ENCODE assay signal across 18 cellular contexts in the genomic region with DNA sequence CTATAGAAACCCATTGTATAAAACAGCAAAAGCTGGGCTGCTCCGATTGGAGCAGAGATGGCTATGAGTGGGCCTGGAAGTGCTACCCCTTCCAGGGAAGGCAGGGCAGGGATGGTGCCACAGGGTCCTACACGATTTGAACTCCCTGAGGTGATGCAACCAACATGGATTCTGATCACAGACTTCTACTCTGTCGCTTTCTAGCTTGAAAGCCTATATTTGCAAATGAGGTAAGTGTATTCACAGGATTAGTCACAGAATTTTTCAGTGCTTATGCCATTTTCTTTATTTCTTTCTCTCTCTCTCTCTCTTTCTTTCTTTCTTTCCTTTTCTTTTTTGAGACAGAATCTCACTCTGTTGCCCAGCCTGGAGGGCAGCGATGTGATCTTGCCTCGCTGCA.
DNase-seq lines count a peak whose midpoint lies in the region; ATAC-seq and TF ChIP-seq lines count a peak whose summit lies in the region.
"Had no signal": no experiment of that assay in that cellular context is flagged by ENCODE, and none has a peak within 500 bp of the region (broad histone marks: within the 10 kb centered on the region; RNA-seq: fewer than 3 reads in every experiment).

No MANE protein-coding gene starts in this region.

- H3K9me2 ChIP-seq in SK-N-SH: no peaks in the 10 kb centered on the region

- CTCF ChIA-PET in SK-N-SH (lab: Yijun Ruan, JAX): no interaction called here

- no peak for TF ChIP-seq EP300 in SK-N-SH (IDR thresholded peaks at IDR 0.05; ENCODE audit: borderline replicate concordance in 1 of 2, low read depth in 1 of 2, low read length in 1 of 2)

- TF ChIP-seq RAD21 in SK-N-SH (IDR thresholded peaks at IDR 0.05; ENCODE audit: low read length): no peak

- H3K27me3 ChIP-seq in SK-N-SH (ENCODE audit: insufficient read depth) (no peaks in the 10 kb centered on the region), OCI-LY3 (ENCODE audit: low read depth, low read length) (no peaks in the 10 kb centered on the region), osteoblast (ENCODE audit: insufficient read depth, low read length) (no peaks in the 10 kb centered on the region)
- H3K27me3 ChIP-seq: BLaER1 had no signal

- no peaks in the 10 kb centered on the region for H3K79me2 ChIP-seq in SK-N-SH (ENCODE audit: insufficient read depth)
- H3K79me2 ChIP-seq in OCI-LY3 (ENCODE audit: low read length): no peaks in the 10 kb centered on the region
- H3K79me2 ChIP-seq in osteoblast (ENCODE audit: insufficient read depth, low read length): no peaks in the 10 kb centered on the region

- H4K20me1 ChIP-seq in SK-N-SH (ENCODE audit: insufficient read depth) (no peaks in the 10 kb centered on the region), OCI-LY3 (ENCODE audit: insufficient read depth, low read length) (no peaks in the 10 kb centered on the region), osteoblast (ENCODE audit: insufficient read depth, low read length) (no peaks in the 10 kb centered on the region)
- H4K20me1 ChIP-seq: BLaER1 had no signal

- H3K4me3 ChIP-seq in SK-N-SH (ENCODE audit: low read depth in 2 of 2, low read length in 1 of 2) (no peak overlapping the region), OCI-LY3 (ENCODE audit: low read length) (no peak overlapping the region), osteoblast (ENCODE audit: insufficient read depth, low read length) (no peak overlapping the region)
- H3K4me3 ChIP-seq: BLaER1, K562 had no signal

- H2AFZ ChIP-seq in SK-N-SH (ENCODE audit: low read depth): peak overlapping the region; percentile 46; the same call in 1 of the 2 replicates
- no peak overlapping the region for H2AFZ ChIP-seq in OCI-LY3 (ENCODE audit: low read depth, low read length)
- peak overlapping the region; percentile 89 for H2AFZ ChIP-seq in osteoblast (ENCODE audit: low read length)

- TF ChIP-seq CTCF in SK-N-SH (IDR thresholded peaks at IDR 0.05) (no peak), OCI-LY3 (IDR thresholded peaks at IDR 0.05; ENCODE audit: low read depth, low read length) (no peak), osteoblast (IDR thresholded peaks at IDR 0.05; ENCODE audit: extremely low read depth, low read depth, low read length) (no peak)

- H3K4me1 ChIP-seq in SK-N-SH (ENCODE audit: control insufficient read depth in 1 of 2, insufficient read depth in 2 of 2, low read depth in 1 of 2, low read length in 1 of 2): no peaks in the 10 kb centered on the region; a peak in 2 of 4 replicates
- peaks cover 16% of the 10 kb centered on the region for H3K4me1 ChIP-seq in OCI-LY3 (ENCODE audit: low read length)
- H3K4me1 ChIP-seq in osteoblast (ENCODE audit: insufficient read depth, low read length): peaks cover 5% of the 10 kb centered on the region
- H3K4me1 ChIP-seq: BLaER1 had no signal

- DNase-seq in SK-N-SH: no peak
- DNase-seq in osteoblast (ENCODE audit: insufficient read length, low spot score, missing footprints): peak; percentile 70
- no peak for DNase-seq in GM03348 (ENCODE audit: low spot score)
- DNase-seq in nucleus accumbens (lab: John Stamatoyannopoulos, UW): no peak
- DNase-seq in DMS53 (lab: John Stamatoyannopoulos, UW): no peak
- DNase-seq: 8988T; CD4-positive, alpha-beta memory T cell; DMS153; DMS79 treated with DMSO at 0.1 percent for 48 hours; GOT3; H7; HFFc6 had no signal

- H3K9me3 ChIP-seq in SK-N-SH (no peaks in the 10 kb centered on the region), OCI-LY3 (ENCODE audit: insufficient read depth, low read length) (no peaks in the 10 kb centered on the region), osteoblast (ENCODE audit: low read depth, low read length) (no peaks in the 10 kb centered on the region)
- H3K9me3 ChIP-seq: BLaER1 had no signal

- POLR2A ChIA-PET in SK-N-SH (lab: Yijun Ruan, JAX): no interaction called here

- H3K4me2 ChIP-seq in SK-N-SH (no peak overlapping the region), OCI-LY3 (ENCODE audit: low read length) (peak overlapping the region; percentile 28; the same call in 1 of the 2 replicates), osteoblast (ENCODE audit: insufficient read depth, low read length) (no peak overlapping the region)
- H3K4me2 ChIP-seq: BLaER1 had no signal

- 94% methylated on average over 5 of the region's 5 CpGs for WGBS in SK-N-SH (ENCODE audit: low lambda C conversion rate)

- H3K27ac ChIP-seq in SK-N-SH (ENCODE audit: low read depth in 2 of 2, low read length in 1 of 2) (no peak overlapping the region), OCI-LY3 (ENCODE audit: low read length) (0 out of 2 replicates have a peak overlapping the region, but pooled peaks have one; percentile 8), osteoblast (ENCODE audit: low read depth, low read length) (no peak overlapping the region)
- H3K27ac ChIP-seq: BLaER1, HL-60 had no signal

- H3K9ac ChIP-seq in SK-N-SH (no peak overlapping the region), OCI-LY3 (ENCODE audit: low read length) (no peak overlapping the region)
- H3K9ac ChIP-seq: BLaER1 had no signal

- no peaks in the 10 kb centered on the region for H3F3A ChIP-seq in SK-N-SH (replicated peaks; ENCODE audit: insufficient read depth)

- H3K36me3 ChIP-seq in SK-N-SH (replicated peaks in 1 of 2; ENCODE audit: control insufficient read depth in 1 of 2, insufficient read depth in 2 of 2, low read length in 1 of 2): no peaks in the 10 kb centered on the region
- H3K36me3 ChIP-seq in OCI-LY3 (replicated peaks; ENCODE audit: low read depth, low read length): no peaks in the 10 kb centered on the region
- no peaks in the 10 kb centered on the region for H3K36me3 ChIP-seq in osteoblast (ENCODE audit: insufficient read depth, low read length)
- H3K36me3 ChIP-seq: BLaER1 had no signal

- ATAC-seq in SK-N-SH treated with all-trans-retinoic acid at 6 μM for 48 hours: no peak
- ATAC-seq: HCT116, K562 had no signal

TF ChIP-seq in SK-N-SH, 30 proteins besides CTCF, POLR2A, EP300 and RAD21 (continues in another document):
- TF ChIP-seq, protein P1, sequence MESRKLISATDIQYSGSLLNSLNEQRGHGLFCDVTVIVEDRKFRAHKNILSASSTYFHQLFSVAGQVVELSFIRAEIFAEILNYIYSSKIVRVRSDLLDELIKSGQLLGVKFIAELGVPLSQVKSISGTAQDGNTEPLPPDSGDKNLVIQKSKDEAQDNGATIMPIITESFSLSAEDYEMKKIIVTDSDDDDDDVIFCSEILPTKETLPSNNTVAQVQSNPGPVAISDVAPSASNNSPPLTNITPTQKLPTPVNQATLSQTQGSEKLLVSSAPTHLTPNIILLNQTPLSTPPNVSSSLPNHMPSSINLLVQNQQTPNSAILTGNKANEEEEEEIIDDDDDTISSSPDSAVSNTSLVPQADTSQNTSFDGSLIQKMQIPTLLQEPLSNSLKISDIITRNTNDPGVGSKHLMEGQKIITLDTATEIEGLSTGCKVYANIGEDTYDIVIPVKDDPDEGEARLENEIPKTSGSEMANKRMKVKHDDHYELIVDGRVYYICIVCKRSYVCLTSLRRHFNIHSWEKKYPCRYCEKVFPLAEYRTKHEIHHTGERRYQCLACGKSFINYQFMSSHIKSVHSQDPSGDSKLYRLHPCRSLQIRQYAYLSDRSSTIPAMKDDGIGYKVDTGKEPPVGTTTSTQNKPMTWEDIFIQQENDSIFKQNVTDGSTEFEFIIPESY (IDR thresholded peaks at IDR 0.05; ENCODE audit: borderline replicate concordance, low read depth): no peak
- no peak for TF ChIP-seq NRF1 (IDR thresholded peaks at IDR 0.05; ENCODE audit: low read depth, low read length)
- TF ChIP-seq, protein P2, sequence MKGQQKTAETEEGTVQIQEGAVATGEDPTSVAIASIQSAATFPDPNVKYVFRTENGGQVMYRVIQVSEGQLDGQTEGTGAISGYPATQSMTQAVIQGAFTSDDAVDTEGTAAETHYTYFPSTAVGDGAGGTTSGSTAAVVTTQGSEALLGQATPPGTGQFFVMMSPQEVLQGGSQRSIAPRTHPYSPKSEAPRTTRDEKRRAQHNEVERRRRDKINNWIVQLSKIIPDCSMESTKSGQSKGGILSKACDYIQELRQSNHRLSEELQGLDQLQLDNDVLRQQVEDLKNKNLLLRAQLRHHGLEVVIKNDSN (IDR thresholded peaks at IDR 0.05; ENCODE audit: borderline replicate concordance, low read depth): no peak

TF ChIP-seq in SK-N-SH treated with all-trans-retinoic acid at 6 μM for 48 hours, 23 proteins besides CTCF, POLR2A, EP300 and RAD21 (continues in another document):
- TF ChIP-seq GLIS3 (CRISPR knock-in tag; IDR thresholded peaks at IDR 0.05) (no peak), ZFP30 (CRISPR knock-in tag; IDR thresholded peaks at IDR 0.05) (no peak), ZNF8 (CRISPR knock-in tag; IDR thresholded peaks at IDR 0.05) (no peak)
- TF ChIP-seq, protein P3, sequence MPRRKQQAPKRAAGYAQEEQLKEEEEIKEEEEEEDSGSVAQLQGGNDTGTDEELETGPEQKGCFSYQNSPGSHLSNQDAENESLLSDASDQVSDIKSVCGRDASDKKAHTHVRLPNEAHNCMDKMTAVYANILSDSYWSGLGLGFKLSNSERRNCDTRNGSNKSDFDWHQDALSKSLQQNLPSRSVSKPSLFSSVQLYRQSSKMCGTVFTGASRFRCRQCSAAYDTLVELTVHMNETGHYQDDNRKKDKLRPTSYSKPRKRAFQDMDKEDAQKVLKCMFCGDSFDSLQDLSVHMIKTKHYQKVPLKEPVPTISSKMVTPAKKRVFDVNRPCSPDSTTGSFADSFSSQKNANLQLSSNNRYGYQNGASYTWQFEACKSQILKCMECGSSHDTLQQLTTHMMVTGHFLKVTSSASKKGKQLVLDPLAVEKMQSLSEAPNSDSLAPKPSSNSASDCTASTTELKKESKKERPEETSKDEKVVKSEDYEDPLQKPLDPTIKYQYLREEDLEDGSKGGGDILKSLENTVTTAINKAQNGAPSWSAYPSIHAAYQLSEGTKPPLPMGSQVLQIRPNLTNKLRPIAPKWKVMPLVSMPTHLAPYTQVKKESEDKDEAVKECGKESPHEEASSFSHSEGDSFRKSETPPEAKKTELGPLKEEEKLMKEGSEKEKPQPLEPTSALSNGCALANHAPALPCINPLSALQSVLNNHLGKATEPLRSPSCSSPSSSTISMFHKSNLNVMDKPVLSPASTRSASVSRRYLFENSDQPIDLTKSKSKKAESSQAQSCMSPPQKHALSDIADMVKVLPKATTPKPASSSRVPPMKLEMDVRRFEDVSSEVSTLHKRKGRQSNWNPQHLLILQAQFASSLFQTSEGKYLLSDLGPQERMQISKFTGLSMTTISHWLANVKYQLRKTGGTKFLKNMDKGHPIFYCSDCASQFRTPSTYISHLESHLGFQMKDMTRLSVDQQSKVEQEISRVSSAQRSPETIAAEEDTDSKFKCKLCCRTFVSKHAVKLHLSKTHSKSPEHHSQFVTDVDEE (CRISPR knock-in tag; IDR thresholded peaks at IDR 0.05): no peak
